ENCODE assay signal across 6 cellular contexts in the genomic region with DNA sequence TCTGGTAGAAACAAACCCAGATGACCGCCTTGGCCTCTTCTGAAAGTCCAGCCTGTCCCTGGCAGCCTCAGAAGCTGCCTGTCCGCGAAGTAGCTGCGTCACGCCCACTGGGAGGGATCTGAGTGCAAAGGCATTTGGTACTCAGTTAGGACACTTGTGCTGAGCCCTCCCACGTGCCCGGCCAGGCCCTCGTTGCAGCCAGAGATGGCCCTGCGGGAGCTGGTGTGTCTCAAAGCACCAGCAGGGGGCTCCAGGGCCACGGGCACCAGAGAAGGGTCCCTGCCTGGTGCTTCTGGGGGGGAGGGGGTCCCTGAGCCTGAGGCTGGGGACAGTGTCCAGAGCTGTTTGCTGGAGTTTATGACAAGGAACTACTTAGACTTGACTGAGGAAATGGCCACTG. TPM values are rescaled to one million over a fixed set of nuclear protein-coding genes. Genes with fewer than 3 reads are reported as not detected.
A peak's percentile ranks its signal among the peaks of the same experiment; 100 is the strongest.
DNase-seq lines count a peak whose midpoint lies in the region; TF ChIP-seq lines count a peak whose summit lies in the region.

No MANE protein-coding gene starts in this region.

- no peak overlapping the region for H3K9ac ChIP-seq in mesendoderm (ENCODE audit: low read length)

- no peak overlapping the region for H4K8ac ChIP-seq in mesendoderm (ENCODE audit: low read depth, low read length)

- H3K36me3 ChIP-seq in GM06990 (ENCODE audit: control insufficient read depth, insufficient read depth, low read length) (peaks cover 15% of the 10 kb centered on the region), mesendoderm (ENCODE audit: control insufficient read depth, insufficient read depth, low read length) (peaks cover 2% of the 10 kb centered on the region)

- no peak overlapping the region for H2BK5ac ChIP-seq in mesendoderm (ENCODE audit: low read length)

- H3K4me3 ChIP-seq in GM06990 (replicated peaks; ENCODE audit: low read depth, low read length) (no peak overlapping the region), mesendoderm (ENCODE audit: low read length) (no peak overlapping the region)

- peaks cover 11% of the 10 kb centered on the region for H3K79me1 ChIP-seq in mesendoderm (ENCODE audit: low read length)

- no CpG with 5 or more reads among the region's 10 CpGs for whole genome bisulfite sequencing in mesendoderm (ENCODE audit: extremely low coverage, insufficient coverage, low lambda C conversion rate)

- H3K79me2 ChIP-seq in mesendoderm (ENCODE audit: control insufficient read depth, insufficient read depth, low read length) = peaks cover 7% of the 10 kb centered on the region

- no peak overlapping the region for H3K27ac ChIP-seq in VCaP
- H3K27ac ChIP-seq in mesendoderm (ENCODE audit: low read depth, low read length) = no peak overlapping the region

- H2BK15ac ChIP-seq in mesendoderm (replicated peaks; ENCODE audit: low read depth) = no peak overlapping the region

- TF ChIP-seq CTCF in GM06990 (IDR thresholded peaks at IDR 0.05; ENCODE audit: insufficient read depth, low read length, poor library complexity, severe bottlenecking) = peak; percentile 42
- TF ChIP-seq CTCF in VCaP (conservative IDR thresholded peaks at IDR 0.05) = peak; percentile 55

- no peak overlapping the region for H4K5ac ChIP-seq in mesendoderm (ENCODE audit: low read length)

- no peak overlapping the region for H2AK5ac ChIP-seq in mesendoderm (ENCODE audit: low read length)

- H3K27me3 ChIP-seq in GM06990 (replicated peaks; ENCODE audit: control insufficient read depth, insufficient read depth, low read length) (no peaks in the 10 kb centered on the region), mesendoderm (ENCODE audit: insufficient read depth, low read length, poor library complexity) (no peaks in the 10 kb centered on the region)

- H3K23ac ChIP-seq in mesendoderm (ENCODE audit: low read length) = no peak overlapping the region

- H2BK120ac ChIP-seq in mesendoderm (ENCODE audit: low read depth, low read length) = no peak overlapping the region

- DNase-seq in GM06990 (ENCODE audit: extremely low read depth, insufficient read length) = no peak
- peak; percentile 82 for DNase-seq in mesendoderm
- no peak for DNase-seq in SKM-1 treated with dmso at 0.1 percent for 144 hours (lab: John Stamatoyannopoulos, UW; ENCODE audit: unreplicated experiment)
- DNase-seq in NCI-H446 treated with DMSO at 0.1 percent for 48 hours (lab: John Stamatoyannopoulos, UW) = no peak
- DNase-seq in NCI-H2196 (lab: John Stamatoyannopoulos, UW; ENCODE audit: unreplicated experiment) = no peak

- peaks cover 3% of the 10 kb centered on the region for H3K4me1 ChIP-seq in mesendoderm (ENCODE audit: control insufficient read depth, low read depth, low read length)

- no peak overlapping the region for H3K4ac ChIP-seq in mesendoderm (ENCODE audit: low read depth, low read length)

- no peak overlapping the region for H3K18ac ChIP-seq in mesendoderm (ENCODE audit: low read length)

- no peak overlapping the region for H3K56ac ChIP-seq in mesendoderm (ENCODE audit: low read length)

- H3K4me2 ChIP-seq in mesendoderm (ENCODE audit: low read length) = no peak overlapping the region

RNA-seq across cellular contexts. Expression of gene SELENOO, which starts 5.8 kb away (rescaled TPM):
- polyA plus RNA-seq in mesendoderm (2013, experiment 1 of 2) = 8.4 TPM
- polyA plus RNA-seq in mesendoderm (2013, experiment 2 of 2) = 8.9 TPM

RNA-seq across cellular contexts. Expression of gene TRABD, which starts 20.9 kb away (rescaled TPM):
- polyA plus RNA-seq in mesendoderm (2013, experiment 1 of 2) = 34.7 TPM
- 35.7 TPM for polyA plus RNA-seq in mesendoderm (2013, experiment 2 of 2)

RNA-seq across cellular contexts. Expression of gene PANX2, which starts 36.1 kb away (rescaled TPM):
- polyA plus RNA-seq in mesendoderm (2013, experiment 1 of 2) = 1.1 TPM
- 1.1 TPM for polyA plus RNA-seq in mesendoderm (2013, experiment 2 of 2)

RNA-seq across cellular contexts. Expression of gene TUBGCP6, which starts 38.2 kb away (rescaled TPM):
- 8.0 TPM for polyA plus RNA-seq in mesendoderm (2013, experiment 1 of 2)
- polyA plus RNA-seq in mesendoderm (2013, experiment 2 of 2) = 7.6 TPM

RNA-seq across cellular contexts. Expression of gene HDAC10, which starts 44.5 kb away (rescaled TPM):
- 8.9 TPM for polyA plus RNA-seq in mesendoderm (2013, experiment 1 of 2)
- 8.2 TPM for polyA plus RNA-seq in mesendoderm (2013, experiment 2 of 2)
